8 cellular contexts compared by ENCODE assay signal in the genomic region with DNA sequence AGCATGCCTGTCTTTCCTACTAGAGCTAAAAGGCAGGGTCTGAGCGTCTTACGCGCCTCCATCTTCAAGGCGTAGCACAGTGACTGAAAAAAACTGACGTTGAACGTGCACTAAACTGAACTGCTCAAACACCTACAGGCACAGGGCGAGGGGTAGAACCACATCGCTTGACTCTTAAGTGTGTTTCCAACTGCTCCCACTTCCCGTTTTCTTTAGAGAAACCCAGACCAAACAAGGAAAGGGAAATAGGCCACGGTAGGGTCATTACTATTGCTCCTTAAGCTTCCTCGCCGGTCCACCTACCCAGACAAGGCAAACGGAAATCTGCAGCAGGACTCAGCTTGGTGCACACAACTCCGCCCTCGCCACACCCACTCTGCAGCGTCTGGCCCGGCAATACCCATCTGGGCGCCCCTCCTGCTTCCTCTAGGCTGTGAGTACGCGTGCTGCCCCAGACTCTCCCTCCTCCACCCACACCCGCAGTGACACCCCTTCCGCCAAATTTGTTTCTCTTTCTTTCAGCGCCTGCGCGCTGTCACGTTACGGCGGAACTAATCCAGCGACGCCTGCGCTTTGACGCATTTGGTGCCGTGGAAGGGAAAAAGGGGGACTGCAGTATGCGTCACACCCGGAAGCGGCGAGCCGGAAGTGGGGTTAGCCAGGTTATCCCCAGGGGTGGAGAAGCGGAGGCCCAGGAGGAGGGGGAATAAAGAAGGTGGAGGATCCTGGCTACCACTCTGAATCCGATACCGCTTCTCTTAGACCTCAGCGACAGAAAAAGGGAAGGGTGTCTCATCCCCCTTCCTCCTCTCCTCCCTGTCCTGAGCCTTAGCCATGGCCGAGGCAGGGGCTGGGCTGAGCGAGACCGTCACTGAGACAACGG. TPM values are rescaled to one million over a fixed set of nuclear protein-coding genes. Genes with fewer than 3 reads are reported as not detected.
DNase-seq lines count a peak whose midpoint lies in the region; ATAC-seq and TF ChIP-seq lines count a peak whose summit lies in the region.

A gene with protein sequence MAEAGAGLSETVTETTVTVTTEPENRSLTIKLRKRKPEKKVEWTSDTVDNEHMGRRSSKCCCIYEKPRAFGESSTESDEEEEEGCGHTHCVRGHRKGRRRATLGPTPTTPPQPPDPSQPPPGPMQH (plus strand): TSS at position 622 of the 883 bp plus-strand sequence. CDS start 213 bp downstream, at position 835.

- H3K27me3 ChIP-seq in thymus (ENCODE audit: control insufficient read depth, insufficient read depth): peaks cover 10% of the 10 kb centered on the region

- H3K27ac Mint-ChIP-seq in osteocyte (ENCODE audit: unreplicated experiment): peak within 1 kb of the TSS; percentile 99

- intact Hi-C loops in head of caudate nucleus (cut with DNase I): no loop called here

- H3K4me3 ChIP-seq in GM12864 (ENCODE audit: low read depth, low read length) (peak within 1 kb of the TSS; percentile 93), thymus (ENCODE audit: low read length) (peak within 1 kb of the TSS; percentile 63)

- H3K4me3 Mint-ChIP-seq in osteocyte (ENCODE audit: unreplicated experiment): peak within 1 kb of the TSS; percentile 96

- TF ChIP-seq CTCF in GM12864 (IDR thresholded peaks at IDR 0.05; ENCODE audit: low read depth, low read length, missing control alignments): no peak
- TF ChIP-seq CTCF in osteocyte (IDR thresholded peaks at IDR 0.05): no peak

- H3K27ac ChIP-seq in thymus (ENCODE audit: low read depth): peak within 1 kb of the TSS; percentile 93

- no peaks in the 10 kb centered on the region for H3K9me3 Mint-ChIP-seq in osteocyte (ENCODE audit: unreplicated experiment)

- DNase-seq in GM12864 (ENCODE audit: low read depth): peak; percentile 98
- DNase-seq in NCI-H1417 (lab: John Stamatoyannopoulos, UW): peak; percentile 98 to 100 (median 98)
- peak; percentile 99 to 100 for DNase-seq in SW 1271 (lab: John Stamatoyannopoulos, UW)
- DNase-seq in activated naive CD8-positive, alpha-beta T cell treated with anti-CD3 and anti-CD28 coated beads, Interleukin-2, amount 50 U/mL, for 16 hours (ENCODE audit: low read depth, low spot score): peak; percentile 98
- peak; percentile 95 to 100 (median 99) for DNase-seq in head of caudate nucleus
- peak; percentile 99 for DNase-seq in osteocyte (ENCODE audit: extremely low spot score, unreplicated experiment)

- peaks cover 18% of the 10 kb centered on the region for H3K36me3 ChIP-seq in thymus (ENCODE audit: control insufficient read depth, insufficient read depth)

- H3K36me3 Mint-ChIP-seq in osteocyte (ENCODE audit: unreplicated experiment): peaks cover 30% of the 10 kb centered on the region

- H3K9me3 ChIP-seq in thymus (ENCODE audit: control insufficient read depth): no peaks in the 10 kb centered on the region

- WGBS in thymus: under 1% methylated on average over 46 of the region's 46 CpGs

- peak; percentile 96 for ATAC-seq in HG02759 (IDR thresholded peaks at IDR 0.05; ENCODE audit: unreplicated experiment)

- peaks cover 4% of the 10 kb centered on the region for H3K4me1 ChIP-seq in thymus (ENCODE audit: control insufficient read depth, insufficient read depth, low read length)

- peaks cover 18% of the 10 kb centered on the region for H3K27me3 Mint-ChIP-seq in osteocyte (ENCODE audit: unreplicated experiment)

- H3K4me1 Mint-ChIP-seq in osteocyte (ENCODE audit: unreplicated experiment): peaks cover 42% of the 10 kb centered on the region

RNA-seq across cellular contexts. Expression of the gene that starts here (rescaled TPM):
- total RNA-seq in osteocyte: 46.8 and 52.9 TPM in 2 replicates
- polyA plus RNA-seq in thymus: 50.5 TPM

Comparison
In these comparisons a context has a peak if more than half of its experiments do, and no peak if none do; other contexts are left out.
1. Peak in every context shown above with its lines: DNase-seq, ATAC-seq, H3K4me3 ChIP-seq and H3K27ac ChIP-seq.